In genomic region chr10:130728531-130729215, GRCh38 we compare ENCODE assay signal across 24 cellular contexts.
"Had no signal": no experiment of that assay in that cellular context is flagged by ENCODE, and none has a peak within 500 bp of the region (broad histone marks: within the 10 kb centered on the region; RNA-seq: fewer than 3 reads in every experiment).

No MANE protein-coding gene starts in this region.

- H3K36me3 ChIP-seq: esophagus squamous epithelium, prostate gland, stomach, thyroid gland had no signal

- H3K4me3 ChIP-seq: esophagus squamous epithelium, mucosa of descending colon, prostate gland, skin epidermis, stomach, thyroid gland had no signal

- H3K4me1 ChIP-seq: esophagus squamous epithelium, parathyroid adenoma, stomach, thyroid gland had no signal

- H3K27me3 ChIP-seq: thyroid gland had no signal

- DNase-seq: cortex of kidney; effector memory CD8-positive, alpha-beta T cell; erythroblast; esophagus squamous epithelium; foreskin melanocyte; glutamatergic neuron; hypothalamus; immature natural killer cell; islet precursor cell; mesenchymal stem cell; mucosa of descending colon; naive B cell; right cardiac atrium; stimulated activated CD4-positive, alpha-beta T cell treated with anti-CD3 and anti-CD28 coated beads, Interleukin-15, amount 100 ng/mL, for 24 hours; stimulated activated CD4-positive, alpha-beta T cell treated with anti-CD3 and anti-CD28 coated beads, Interleukin-2, amount 100 ng/mL, for 48 hours; stimulated activated CD8-positive, alpha-beta memory T cell treated with anti-CD3 and anti-CD28 coated beads, Interleukin-4, amount 100 ng/mL, for 48 hours; stimulated activated naive CD4-positive, alpha-beta T cell treated with Interleukin-2 at 50 U/mL for 16 hours; stomach; thyroid gland; trophoblast cell had no signal

- FAIRE-seq: endometrium had no signal

- ATAC-seq: effector memory CD8-positive, alpha-beta T cell; mucosa of descending colon; right cardiac atrium had no signal

- H3K9ac ChIP-seq: parathyroid adenoma had no signal

- H3K9me3 ChIP-seq: esophagus squamous epithelium, mucosa of descending colon, prostate gland, stomach, thyroid gland had no signal

- H3K27ac ChIP-seq: esophagus squamous epithelium, parathyroid adenoma, prostate gland, skin epidermis, stomach, thyroid gland had no signal
